Comparison of ENCODE assay signal across 26 cellular contexts in genomic region chr7:158421394-158421793, GRCh38.
"Had no signal": no experiment of that assay in that cellular context is flagged by ENCODE, and none has a peak within 500 bp of the region (broad histone marks: within the 10 kb centered on the region; RNA-seq: fewer than 3 reads in every experiment).

No MANE protein-coding gene starts in this region.

- H3K27ac Mint-ChIP-seq: activated CD4-positive, alpha-beta memory T cell treated with anti-CD3 and anti-CD28 coated beads, Interleukin-2, amount 10 ng/mL, durations not matched to agents 7 days and 5 days; activated CD4-positive, alpha-beta T cell treated with anti-CD3 and anti-CD28 coated beads, Interleukin-2, amount 10 ng/mL, durations not matched to agents 7 days and 5 days; activated naive CD4-positive, alpha-beta T cell treated with anti-CD3 and anti-CD28 coated beads, Interleukin-2, amount 10 ng/mL, durations not matched to agents 7 days and 5 days; activated naive CD4-positive, alpha-beta T cell treated with anti-CD3 and anti-CD28 coated beads, Interleukin-2, amount 50 U/mL, for 72 hours; activated naive CD8-positive, alpha-beta T cell treated with anti-CD3 and anti-CD28 coated beads, Interleukin-2, amount 10 ng/mL, durations not matched to agents 7 days and 5 days; activated T-cell treated with anti-CD3 and anti-CD28 coated beads, Interleukin-2, amount 50 U/mL, for 24 hours; activated T-cell treated with anti-CD3 and anti-CD28 coated beads, Interleukin-2, amount 50 U/mL, for 72 hours; dendritic cell treated with granulocyte-macrophage colony-stimulating factor and Interleukin-4, amounts not matched to agents 40 ng/mL and 50 ng/mL, for 4 days; endodermal cell; WTC11 had no signal

- H3K4me1 Mint-ChIP-seq: activated CD4-positive, alpha-beta memory T cell treated with anti-CD3 and anti-CD28 coated beads, Interleukin-2, amount 10 ng/mL, durations not matched to agents 7 days and 5 days; activated CD4-positive, alpha-beta T cell treated with anti-CD3 and anti-CD28 coated beads, Interleukin-2, amount 10 ng/mL, durations not matched to agents 7 days and 5 days; activated naive CD4-positive, alpha-beta T cell treated with anti-CD3 and anti-CD28 coated beads, Interleukin-2, amount 10 ng/mL, durations not matched to agents 7 days and 5 days; activated naive CD8-positive, alpha-beta T cell treated with anti-CD3 and anti-CD28 coated beads, Interleukin-2, amount 10 ng/mL, durations not matched to agents 7 days and 5 days; central memory CD8-positive, alpha-beta T cell; endodermal cell; WTC11 had no signal

- DNase-seq: activated CD4-positive, alpha-beta memory T cell treated with anti-CD3 and anti-CD28 coated beads, Interleukin-2, amount 10 ng/mL, durations not matched to agents 7 days and 5 days; activated CD4-positive, alpha-beta T cell treated with anti-CD3 and anti-CD28 coated beads for 1 hour; activated CD4-positive, alpha-beta T cell treated with anti-CD3 and anti-CD28 coated beads for 4 hours; activated CD4-positive, alpha-beta T cell treated with anti-CD3 and anti-CD28 coated beads, Interleukin-2, amount 10 ng/mL, durations not matched to agents 7 days and 5 days; activated CD4-positive, alpha-beta T cell treated with anti-CD3 and anti-CD28 coated beads, Interleukin-2, amount 50 U/mL, for 4 hours; activated CD8-positive, alpha-beta memory T cell treated with anti-CD3 and anti-CD28 coated beads, Interleukin-2, amount 50 U/mL, for 48 hours; activated gamma-delta T cell; activated naive CD4-positive, alpha-beta T cell; activated naive CD4-positive, alpha-beta T cell treated with anti-CD3 and anti-CD28 coated beads, Interleukin-2, amount 10 ng/mL, durations not matched to agents 7 days and 5 days; activated naive CD8-positive, alpha-beta T cell treated with anti-CD3 and anti-CD28 coated beads, Interleukin-2, amount 10 ng/mL, durations not matched to agents 7 days and 5 days; activated T-cell treated with anti-CD3 and anti-CD28 coated beads for 4 hours; activated T-cell treated with anti-CD3 and anti-CD28 coated beads, Interleukin-2, amount 50 U/mL, for 24 hours; activated T-cell treated with anti-CD3 and anti-CD28 coated beads, Interleukin-2, amount 50 U/mL, for 72 hours; brain microvascular endothelial cell; effector memory CD4-positive, alpha-beta T cell; foreskin keratinocyte; gastrocnemius medialis; glutamatergic neuron; heart left ventricle; T-helper 2 cell had no signal

- FAIRE-seq: bronchial epithelial cell had no signal

- H3K9me3 Mint-ChIP-seq: activated T-cell treated with anti-CD3 and anti-CD28 coated beads, Interleukin-2, amount 50 U/mL, for 24 hours had no signal

- H3K4me3 Mint-ChIP-seq: activated CD4-positive, alpha-beta memory T cell treated with anti-CD3 and anti-CD28 coated beads, Interleukin-2, amount 10 ng/mL, durations not matched to agents 7 days and 5 days; activated CD4-positive, alpha-beta T cell treated with anti-CD3 and anti-CD28 coated beads, Interleukin-2, amount 10 ng/mL, durations not matched to agents 7 days and 5 days; activated naive CD4-positive, alpha-beta T cell treated with anti-CD3 and anti-CD28 coated beads, Interleukin-2, amount 10 ng/mL, durations not matched to agents 7 days and 5 days; activated naive CD8-positive, alpha-beta T cell treated with anti-CD3 and anti-CD28 coated beads, Interleukin-2, amount 10 ng/mL, durations not matched to agents 7 days and 5 days; activated T-cell treated with anti-CD3 and anti-CD28 coated beads, Interleukin-2, amount 50 U/mL, for 24 hours; activated T-cell treated with anti-CD3 and anti-CD28 coated beads, Interleukin-2, amount 50 U/mL, for 72 hours; central memory CD8-positive, alpha-beta T cell; dendritic cell treated with granulocyte-macrophage colony-stimulating factor and Interleukin-4, amounts not matched to agents 40 ng/mL and 50 ng/mL, for 4 days; endodermal cell; WTC11 had no signal

- H3K36me3 Mint-ChIP-seq: activated naive CD4-positive, alpha-beta T cell treated with anti-CD3 and anti-CD28 coated beads, Interleukin-2, amount 10 ng/mL, durations not matched to agents 7 days and 5 days; activated naive CD8-positive, alpha-beta T cell treated with anti-CD3 and anti-CD28 coated beads, Interleukin-2, amount 10 ng/mL, durations not matched to agents 7 days and 5 days had no signal

- H3K27me3 Mint-ChIP-seq: activated CD4-positive, alpha-beta memory T cell treated with anti-CD3 and anti-CD28 coated beads, Interleukin-2, amount 10 ng/mL, durations not matched to agents 7 days and 5 days; activated CD4-positive, alpha-beta T cell treated with anti-CD3 and anti-CD28 coated beads, Interleukin-2, amount 10 ng/mL, durations not matched to agents 7 days and 5 days; activated naive CD4-positive, alpha-beta T cell treated with anti-CD3 and anti-CD28 coated beads, Interleukin-2, amount 10 ng/mL, durations not matched to agents 7 days and 5 days; dendritic cell treated with granulocyte-macrophage colony-stimulating factor and Interleukin-4, amounts not matched to agents 40 ng/mL and 50 ng/mL, for 4 days had no signal
